ENCODE assay signal across 18 cellular contexts in the genomic region with DNA sequence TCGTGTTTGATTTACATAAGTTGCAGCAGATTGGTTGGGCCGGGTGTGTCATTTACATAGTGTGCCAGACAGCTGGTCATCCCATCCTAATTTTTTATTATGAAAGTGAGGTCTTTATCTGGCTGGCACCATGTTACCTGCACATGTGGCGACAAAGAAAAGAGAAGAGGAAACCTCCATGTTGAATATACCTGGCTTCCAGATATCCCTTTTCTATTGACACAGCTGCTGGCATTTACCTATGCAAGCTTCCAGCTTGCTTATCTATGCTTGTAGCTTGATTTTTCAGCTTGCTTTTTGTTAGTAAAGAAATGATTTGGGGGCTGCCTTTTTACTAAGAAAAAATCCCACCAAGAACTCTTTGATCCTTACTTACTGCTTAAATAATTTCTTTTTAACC.
"Had no signal": no experiment of that assay in that cellular context is flagged by ENCODE, and none has a peak within 500 bp of the region (broad histone marks: within the 10 kb centered on the region; RNA-seq: fewer than 3 reads in every experiment).

No MANE protein-coding gene starts in this region.

- H3K4me3 Mint-ChIP-seq: activated B cell treated with CpG ODN at 0.5 μM for 24 hours; activated CD4-positive, alpha-beta T cell treated with anti-CD3 and anti-CD28 coated beads, Interleukin-2, amount 10 ng/mL, durations not matched to agents 24 days and 14 days; activated T-cell treated with anti-CD3 and anti-CD28 coated beads, Interleukin-2, amount 50 U/mL, for 72 hours; memory B cell; naive thymus-derived CD4-positive, alpha-beta T cell had no signal

- H3K27ac Mint-ChIP-seq: activated B cell treated with CpG ODN at 0.5 μM for 24 hours; activated CD4-positive, alpha-beta T cell treated with anti-CD3 and anti-CD28 coated beads, Interleukin-2, amount 10 ng/mL, durations not matched to agents 24 days and 14 days; activated naive CD4-positive, alpha-beta T cell treated with anti-CD3 and anti-CD28 coated beads, Interleukin-2, amount 50 U/mL, for 72 hours; activated T-cell treated with anti-CD3 and anti-CD28 coated beads, Interleukin-2, amount 50 U/mL, for 72 hours; memory B cell; naive thymus-derived CD4-positive, alpha-beta T cell had no signal

- H3K4me1 Mint-ChIP-seq: activated B cell treated with CpG ODN at 0.5 μM for 24 hours; activated CD4-positive, alpha-beta T cell treated with anti-CD3 and anti-CD28 coated beads, Interleukin-2, amount 10 ng/mL, durations not matched to agents 24 days and 14 days; memory B cell; naive thymus-derived CD4-positive, alpha-beta T cell had no signal

- H3K27ac ChIP-seq: esophagus muscularis mucosa, hepatocyte, ovary, sigmoid colon, spleen, stomach, testis, upper lobe of right lung had no signal

- H3K36me3 Mint-ChIP-seq: activated naive CD4-positive, alpha-beta T cell treated with anti-CD3 and anti-CD28 coated beads, Interleukin-2, amount 50 U/mL, for 72 hours had no signal

- H3K9me3 ChIP-seq: ovary, sigmoid colon, testis, upper lobe of right lung had no signal

- DNase-seq: activated B cell treated with CpG ODN at 0.5 μM for 24 hours; activated CD4-positive, alpha-beta T cell treated with anti-CD3 and anti-CD28 coated beads, Interleukin-2, amount 10 ng/mL, durations not matched to agents 24 days and 14 days; activated CD8-positive, alpha-beta memory T cell treated with anti-CD3 and anti-CD28 coated beads, Interleukin-2, amount 50 U/mL, for 48 hours; activated gamma-delta T cell; activated T-cell treated with anti-CD3 and anti-CD28 coated beads, Interleukin-2, amount 50 U/mL, for 72 hours; mucosa of descending colon; naive thymus-derived CD4-positive, alpha-beta T cell; ovary; sigmoid colon; spleen; stomach; testis; upper lobe of right lung had no signal

- ATAC-seq: activated naive CD4-positive, alpha-beta T cell treated with anti-CD3 and anti-CD28 coated beads, Interleukin-2, amount 50 U/mL, for 72 hours; activated T-cell treated with anti-CD3 and anti-CD28 coated beads, Interleukin-2, amount 50 U/mL, for 72 hours; left lobe of liver; mucosa of descending colon; naive thymus-derived CD4-positive, alpha-beta T cell; upper lobe of right lung had no signal

- H3K27me3 ChIP-seq: esophagus muscularis mucosa, hepatocyte, ovary, sigmoid colon, spleen, stomach, testis, upper lobe of right lung had no signal

- H3K36me3 ChIP-seq: esophagus muscularis mucosa, ovary, sigmoid colon, spleen, stomach, upper lobe of right lung had no signal

- H3K4me1 ChIP-seq: esophagus muscularis mucosa, sigmoid colon, spleen, stomach, testis, upper lobe of right lung had no signal

- H3K4me3 ChIP-seq: esophagus muscularis mucosa, hepatocyte, mucosa of descending colon, ovary, sigmoid colon, spleen, stomach, testis, upper lobe of right lung had no signal

- H3K27me3 Mint-ChIP-seq: activated B cell treated with CpG ODN at 0.5 μM for 24 hours; activated CD4-positive, alpha-beta T cell treated with anti-CD3 and anti-CD28 coated beads, Interleukin-2, amount 10 ng/mL, durations not matched to agents 24 days and 14 days; memory B cell; naive thymus-derived CD4-positive, alpha-beta T cell had no signal
